In the genomic region with DNA sequence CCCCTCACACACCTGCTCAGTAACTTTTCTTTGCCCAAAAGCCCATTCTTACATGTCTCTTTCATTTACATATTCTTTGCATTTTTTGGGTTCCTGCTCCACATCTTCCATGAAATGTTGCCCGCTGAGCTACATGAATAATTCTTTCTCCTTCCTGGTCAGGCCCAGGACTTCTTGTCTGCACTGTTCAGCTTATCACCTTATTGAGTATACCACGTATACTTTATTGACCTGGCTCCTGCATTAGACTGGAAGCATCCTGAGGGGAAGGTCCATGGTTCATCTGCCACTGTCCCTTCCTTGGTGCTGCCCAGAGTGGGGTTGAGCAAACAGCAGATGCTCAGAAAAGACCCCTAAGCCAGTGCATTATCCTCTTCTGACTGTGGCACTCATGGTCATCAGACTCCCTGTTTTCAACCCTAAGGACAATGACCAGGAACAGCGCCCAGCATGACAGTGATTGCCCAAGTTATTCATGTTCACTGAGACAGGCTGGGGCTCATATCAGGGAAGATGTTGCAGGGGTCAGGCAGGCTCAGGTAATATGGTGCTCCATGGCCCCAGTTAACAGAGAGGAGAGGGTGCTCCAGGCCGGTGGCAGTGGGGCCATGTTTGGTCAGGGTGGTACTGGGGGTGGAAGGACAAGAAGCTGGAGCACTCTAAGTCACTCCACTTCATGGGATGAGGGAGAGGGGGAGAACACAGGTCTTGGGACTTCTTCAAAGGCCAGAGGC, we compare ENCODE assay signal across 1 cellular context.
A peak's percentile ranks its signal among the peaks of the same experiment; 100 is the strongest.
TF ChIP-seq lines count a peak whose summit lies in the region.

No MANE protein-coding gene starts in this region.

TF ChIP-seq in HepG2, 621 proteins besides CTCF, POLR2A, EP300 and RAD21 (continued from another document and continues in another):
- TF ChIP-seq, protein P1, sequence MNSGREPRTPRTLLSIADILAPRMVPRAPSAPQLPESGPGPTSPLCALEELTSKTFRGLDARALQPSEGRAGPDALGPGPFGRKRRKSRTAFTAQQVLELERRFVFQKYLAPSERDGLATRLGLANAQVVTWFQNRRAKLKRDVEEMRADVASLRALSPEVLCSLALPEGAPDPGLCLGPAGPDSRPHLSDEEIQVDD (CRISPR knock-in tag; IDR thresholded peaks at IDR 0.05; ENCODE audit: borderline replicate concordance) = no peak; the same call in 1 of the 2 replicates
- TF ChIP-seq HNRNPUL1 (IDR thresholded peaks at IDR 0.05; ENCODE audit: low read depth, low read length) (no peak), ZNF75D (CRISPR knock-in tag; IDR thresholded peaks at IDR 0.05; ENCODE audit: borderline replicate concordance) (peak; percentile 70; the same call in 1 of the 2 replicates), ZNF713 (CRISPR knock-in tag; IDR thresholded peaks at IDR 0.05) (0 out of 2 replicates have a peak, but pooled peaks have one; percentile 31), ISX (CRISPR knock-in tag; conservative IDR thresholded peaks at IDR 0.05) (no peak), ZNF33A (CRISPR knock-in tag; IDR thresholded peaks at IDR 0.05; ENCODE audit: borderline replicate concordance) (no peak), HNRNPH1 (optimal IDR thresholded peaks at IDR 0.05; ENCODE audit: low read depth, low read length) (peak; percentile 17), SETDB1 (CRISPR knock-in tag; IDR thresholded peaks at IDR 0.05; ENCODE audit: borderline replicate concordance) (no peak), GABPB1 (CRISPR knock-in tag; IDR thresholded peaks at IDR 0.05) (no peak), FOXA3 (CRISPR knock-in tag; IDR thresholded peaks at IDR 0.05) (no peak), POLR2AphosphoS2 (IDR thresholded peaks at IDR 0.05; ENCODE audit: low read depth, low read length) (peak; percentile 94), FOXA1 (IDR thresholded peaks at IDR 0.05) (no peak), FOXA1 (CRISPR knock-in tag; IDR thresholded peaks at IDR 0.05) (no peak; the same call in 1 of the 2 replicates), HNRNPK (IDR thresholded peaks at IDR 0.05; ENCODE audit: low read depth, low read length, poor library complexity, severe bottlenecking) (no peak), ZBTB7B (CRISPR knock-in tag; IDR thresholded peaks at IDR 0.05) (no peak; the same call in 1 of the 2 replicates), ZNF207 (IDR thresholded peaks at IDR 0.05; ENCODE audit: borderline replicate concordance) (no peak), YEATS4 (CRISPR knock-in tag; IDR thresholded peaks at IDR 0.05; ENCODE audit: borderline replicate concordance) (no peak), HNRNPL (IDR thresholded peaks at IDR 0.05; ENCODE audit: low read depth, low read length) (no peak), ZNF17 (CRISPR knock-in tag; IDR thresholded peaks at IDR 0.05) (no peak), NFKB2 (CRISPR knock-in tag; IDR thresholded peaks at IDR 0.05; ENCODE audit: borderline replicate concordance) (no peak), ZNF143 (CRISPR knock-in tag; IDR thresholded peaks at IDR 0.05) (no peak; the same call in 1 of the 2 replicates), CBX5 (CRISPR knock-in tag; IDR thresholded peaks at IDR 0.05; ENCODE audit: borderline replicate concordance) (peak; percentile 27; the same call in 1 of the 2 replicates), U2AF1 (optimal IDR thresholded peaks at IDR 0.05; ENCODE audit: low read depth, low read length) (no peak), ARNTL (CRISPR knock-in tag; IDR thresholded peaks at IDR 0.05) (no peak), RELA (CRISPR knock-in tag; IDR thresholded peaks at IDR 0.05) (no peak), ZFP36L2 (CRISPR knock-in tag; IDR thresholded peaks at IDR 0.05) (no peak), ZNF343 (CRISPR knock-in tag; IDR thresholded peaks at IDR 0.05) (0 out of 2 replicates have a peak, but pooled peaks have one; percentile 6)
- TF ChIP-seq, protein P2, sequence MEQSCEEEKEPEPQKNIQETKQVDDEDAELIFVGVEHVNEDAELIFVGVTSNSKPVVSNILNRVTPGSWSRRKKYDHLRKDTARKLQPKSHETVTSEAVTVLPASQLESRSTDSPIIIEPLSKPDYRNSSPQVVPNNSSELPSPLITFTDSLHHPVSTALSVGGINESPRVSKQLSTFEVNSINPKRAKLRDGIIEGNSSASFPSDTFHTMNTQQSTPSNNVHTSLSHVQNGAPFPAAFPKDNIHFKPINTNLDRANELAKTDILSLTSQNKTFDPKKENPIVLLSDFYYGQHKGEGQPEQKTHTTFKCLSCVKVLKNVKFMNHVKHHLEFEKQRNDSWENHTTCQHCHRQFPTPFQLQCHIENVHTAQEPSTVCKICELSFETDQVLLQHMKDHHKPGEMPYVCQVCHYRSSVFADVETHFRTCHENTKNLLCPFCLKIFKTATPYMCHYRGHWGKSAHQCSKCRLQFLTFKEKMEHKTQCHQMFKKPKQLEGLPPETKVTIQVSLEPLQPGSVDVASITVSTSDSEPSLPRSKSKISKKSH (CRISPR knock-in tag; IDR thresholded peaks at IDR 0.05; ENCODE audit: borderline replicate concordance) = no peak
- TF ChIP-seq, protein P3, sequence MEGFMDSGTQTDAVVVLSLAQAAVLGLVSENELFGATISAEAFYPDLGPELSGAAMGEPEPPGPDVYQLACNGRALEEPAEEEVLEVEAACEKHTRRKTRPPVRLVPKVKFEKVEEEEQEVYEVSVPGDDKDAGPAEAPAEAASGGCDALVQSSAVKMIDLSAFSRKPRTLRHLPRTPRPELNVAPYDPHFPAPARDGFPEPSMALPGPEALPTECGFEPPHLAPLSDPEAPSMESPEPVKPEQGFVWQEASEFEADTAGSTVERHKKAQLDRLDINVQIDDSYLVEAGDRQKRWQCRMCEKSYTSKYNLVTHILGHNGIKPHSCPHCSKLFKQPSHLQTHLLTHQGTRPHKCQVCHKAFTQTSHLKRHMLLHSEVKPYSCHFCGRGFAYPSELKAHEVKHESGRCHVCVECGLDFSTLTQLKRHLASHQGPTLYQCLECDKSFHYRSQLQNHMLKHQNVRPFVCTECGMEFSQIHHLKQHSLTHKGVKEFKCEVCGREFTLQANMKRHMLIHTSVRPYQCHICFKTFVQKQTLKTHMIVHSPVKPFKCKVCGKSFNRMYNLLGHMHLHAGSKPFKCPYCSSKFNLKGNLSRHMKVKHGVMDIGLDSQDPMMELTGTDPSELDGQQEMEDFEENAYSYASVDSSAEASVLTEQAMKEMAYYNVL (CRISPR knock-in tag; IDR thresholded peaks at IDR 0.05; ENCODE audit: borderline replicate concordance) = 0 out of 2 replicates have a peak, but pooled peaks have one; percentile 23
- TF ChIP-seq, protein P4, sequence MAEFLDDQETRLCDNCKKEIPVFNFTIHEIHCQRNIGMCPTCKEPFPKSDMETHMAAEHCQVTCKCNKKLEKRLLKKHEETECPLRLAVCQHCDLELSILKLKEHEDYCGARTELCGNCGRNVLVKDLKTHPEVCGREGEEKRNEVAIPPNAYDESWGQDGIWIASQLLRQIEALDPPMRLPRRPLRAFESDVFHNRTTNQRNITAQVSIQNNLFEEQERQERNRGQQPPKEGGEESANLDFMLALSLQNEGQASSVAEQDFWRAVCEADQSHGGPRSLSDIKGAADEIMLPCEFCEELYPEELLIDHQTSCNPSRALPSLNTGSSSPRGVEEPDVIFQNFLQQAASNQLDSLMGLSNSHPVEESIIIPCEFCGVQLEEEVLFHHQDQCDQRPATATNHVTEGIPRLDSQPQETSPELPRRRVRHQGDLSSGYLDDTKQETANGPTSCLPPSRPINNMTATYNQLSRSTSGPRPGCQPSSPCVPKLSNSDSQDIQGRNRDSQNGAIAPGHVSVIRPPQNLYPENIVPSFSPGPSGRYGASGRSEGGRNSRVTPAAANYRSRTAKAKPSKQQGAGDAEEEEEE (CRISPR knock-in tag; IDR thresholded peaks at IDR 0.05; ENCODE audit: borderline replicate concordance) = no peak
- TF ChIP-seq, protein P5, sequence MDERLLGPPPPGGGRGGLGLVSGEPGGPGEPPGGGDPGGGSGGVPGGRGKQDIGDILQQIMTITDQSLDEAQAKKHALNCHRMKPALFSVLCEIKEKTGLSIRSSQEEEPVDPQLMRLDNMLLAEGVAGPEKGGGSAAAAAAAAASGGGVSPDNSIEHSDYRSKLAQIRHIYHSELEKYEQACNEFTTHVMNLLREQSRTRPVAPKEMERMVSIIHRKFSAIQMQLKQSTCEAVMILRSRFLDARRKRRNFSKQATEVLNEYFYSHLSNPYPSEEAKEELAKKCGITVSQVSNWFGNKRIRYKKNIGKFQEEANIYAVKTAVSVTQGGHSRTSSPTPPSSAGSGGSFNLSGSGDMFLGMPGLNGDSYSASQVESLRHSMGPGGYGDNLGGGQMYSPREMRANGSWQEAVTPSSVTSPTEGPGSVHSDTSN (CRISPR knock-in tag; IDR thresholded peaks at IDR 0.05) = peak; percentile 30; the same call in 1 of the 2 replicates
- TF ChIP-seq, protein P6, sequence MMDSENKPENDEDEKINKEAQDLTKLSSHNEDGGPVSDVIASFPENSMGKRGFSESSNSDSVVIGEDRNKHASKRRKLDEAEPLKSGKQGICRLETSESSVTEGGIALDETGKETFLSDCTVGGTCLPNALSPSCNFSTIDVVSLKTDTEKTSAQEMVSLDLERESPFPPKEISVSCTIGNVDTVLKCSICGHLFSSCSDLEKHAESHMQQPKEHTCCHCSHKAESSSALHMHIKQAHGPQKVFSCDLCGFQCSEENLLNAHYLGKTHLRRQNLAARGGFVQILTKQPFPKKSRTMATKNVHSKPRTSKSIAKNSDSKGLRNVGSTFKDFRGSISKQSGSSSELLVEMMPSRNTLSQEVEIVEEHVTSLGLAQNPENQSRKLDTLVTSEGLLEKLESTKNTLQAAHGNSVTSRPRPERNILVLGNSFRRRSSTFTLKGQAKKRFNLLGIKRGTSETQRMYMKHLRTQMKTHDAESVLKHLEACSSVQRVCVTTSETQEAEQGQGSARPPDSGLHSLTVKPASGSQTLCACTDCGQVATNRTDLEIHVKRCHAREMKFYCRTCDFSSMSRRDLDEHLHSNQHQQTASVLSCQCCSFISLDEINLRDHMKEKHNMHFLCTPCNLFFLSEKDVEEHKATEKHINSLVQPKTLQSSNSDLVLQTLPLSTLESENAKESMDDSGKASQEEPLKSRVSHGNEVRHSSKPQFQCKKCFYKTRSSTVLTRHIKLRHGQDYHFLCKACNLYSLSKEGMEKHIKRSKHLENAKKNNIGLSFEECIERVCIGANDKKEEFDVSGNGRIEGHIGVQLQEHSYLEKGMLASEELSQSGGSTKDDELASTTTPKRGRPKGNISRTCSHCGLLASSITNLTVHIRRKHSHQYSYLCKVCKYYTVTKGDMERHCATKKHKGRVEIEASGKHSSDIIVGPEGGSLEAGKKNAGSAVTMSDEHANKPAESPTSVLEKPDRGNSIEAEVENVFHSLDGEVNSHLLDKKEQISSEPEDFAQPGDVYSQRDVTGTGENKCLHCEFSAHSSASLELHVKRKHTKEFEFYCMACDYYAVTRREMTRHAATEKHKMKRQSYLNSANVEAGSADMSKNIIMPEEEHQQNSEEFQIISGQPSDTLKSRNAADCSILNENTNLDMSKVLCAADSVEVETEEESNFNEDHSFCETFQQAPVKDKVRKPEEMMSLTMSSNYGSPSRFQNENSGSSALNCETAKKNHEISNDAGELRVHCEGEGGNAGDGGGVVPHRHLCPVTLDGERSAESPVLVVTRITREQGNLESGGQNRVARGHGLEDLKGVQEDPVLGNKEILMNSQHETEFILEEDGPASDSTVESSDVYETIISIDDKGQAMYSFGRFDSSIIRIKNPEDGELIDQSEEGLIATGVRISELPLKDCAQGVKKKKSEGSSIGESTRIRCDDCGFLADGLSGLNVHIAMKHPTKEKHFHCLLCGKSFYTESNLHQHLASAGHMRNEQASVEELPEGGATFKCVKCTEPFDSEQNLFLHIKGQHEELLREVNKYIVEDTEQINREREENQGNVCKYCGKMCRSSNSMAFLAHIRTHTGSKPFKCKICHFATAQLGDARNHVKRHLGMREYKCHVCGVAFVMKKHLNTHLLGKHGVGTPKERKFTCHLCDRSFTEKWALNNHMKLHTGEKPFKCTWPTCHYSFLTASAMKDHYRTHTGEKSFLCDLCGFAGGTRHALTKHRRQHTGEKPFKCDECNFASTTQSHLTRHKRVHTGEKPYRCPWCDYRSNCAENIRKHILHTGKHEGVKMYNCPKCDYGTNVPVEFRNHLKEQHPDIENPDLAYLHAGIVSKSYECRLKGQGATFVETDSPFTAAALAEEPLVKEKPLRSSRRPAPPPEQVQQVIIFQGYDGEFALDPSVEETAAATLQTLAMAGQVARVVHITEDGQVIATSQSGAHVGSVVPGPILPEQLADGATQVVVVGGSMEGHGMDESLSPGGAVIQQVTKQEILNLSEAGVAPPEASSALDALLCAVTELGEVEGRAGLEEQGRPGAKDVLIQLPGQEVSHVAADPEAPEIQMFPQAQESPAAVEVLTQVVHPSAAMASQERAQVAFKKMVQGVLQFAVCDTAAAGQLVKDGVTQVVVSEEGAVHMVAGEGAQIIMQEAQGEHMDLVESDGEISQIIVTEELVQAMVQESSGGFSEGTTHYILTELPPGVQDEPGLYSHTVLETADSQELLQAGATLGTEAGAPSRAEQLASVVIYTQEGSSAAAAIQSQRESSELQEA (CRISPR knock-in tag; IDR thresholded peaks at IDR 0.05; ENCODE audit: not compliant biosample characterization) = no peak
- TF ChIP-seq, protein P7, sequence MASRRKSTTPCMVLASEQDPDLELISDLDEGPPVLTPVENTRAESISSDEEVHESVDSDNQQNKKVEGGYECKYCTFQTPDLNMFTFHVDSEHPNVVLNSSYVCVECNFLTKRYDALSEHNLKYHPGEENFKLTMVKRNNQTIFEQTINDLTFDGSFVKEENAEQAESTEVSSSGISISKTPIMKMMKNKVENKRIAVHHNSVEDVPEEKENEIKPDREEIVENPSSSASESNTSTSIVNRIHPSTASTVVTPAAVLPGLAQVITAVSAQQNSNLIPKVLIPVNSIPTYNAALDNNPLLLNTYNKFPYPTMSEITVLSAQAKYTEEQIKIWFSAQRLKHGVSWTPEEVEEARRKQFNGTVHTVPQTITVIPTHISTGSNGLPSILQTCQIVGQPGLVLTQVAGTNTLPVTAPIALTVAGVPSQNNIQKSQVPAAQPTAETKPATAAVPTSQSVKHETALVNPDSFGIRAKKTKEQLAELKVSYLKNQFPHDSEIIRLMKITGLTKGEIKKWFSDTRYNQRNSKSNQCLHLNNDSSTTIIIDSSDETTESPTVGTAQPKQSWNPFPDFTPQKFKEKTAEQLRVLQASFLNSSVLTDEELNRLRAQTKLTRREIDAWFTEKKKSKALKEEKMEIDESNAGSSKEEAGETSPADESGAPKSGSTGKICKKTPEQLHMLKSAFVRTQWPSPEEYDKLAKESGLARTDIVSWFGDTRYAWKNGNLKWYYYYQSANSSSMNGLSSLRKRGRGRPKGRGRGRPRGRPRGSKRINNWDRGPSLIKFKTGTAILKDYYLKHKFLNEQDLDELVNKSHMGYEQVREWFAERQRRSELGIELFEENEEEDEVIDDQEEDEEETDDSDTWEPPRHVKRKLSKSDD (CRISPR knock-in tag; IDR thresholded peaks at IDR 0.05; ENCODE audit: low read depth) = no peak
- TF ChIP-seq, protein P8, sequence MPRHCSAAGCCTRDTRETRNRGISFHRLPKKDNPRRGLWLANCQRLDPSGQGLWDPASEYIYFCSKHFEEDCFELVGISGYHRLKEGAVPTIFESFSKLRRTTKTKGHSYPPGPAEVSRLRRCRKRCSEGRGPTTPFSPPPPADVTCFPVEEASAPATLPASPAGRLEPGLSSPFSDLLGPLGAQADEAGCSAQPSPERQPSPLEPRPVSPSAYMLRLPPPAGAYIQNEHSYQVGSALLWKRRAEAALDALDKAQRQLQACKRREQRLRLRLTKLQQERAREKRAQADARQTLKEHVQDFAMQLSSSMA (CRISPR knock-in tag; IDR thresholded peaks at IDR 0.05) = no peak
- TF ChIP-seq, protein P9, sequence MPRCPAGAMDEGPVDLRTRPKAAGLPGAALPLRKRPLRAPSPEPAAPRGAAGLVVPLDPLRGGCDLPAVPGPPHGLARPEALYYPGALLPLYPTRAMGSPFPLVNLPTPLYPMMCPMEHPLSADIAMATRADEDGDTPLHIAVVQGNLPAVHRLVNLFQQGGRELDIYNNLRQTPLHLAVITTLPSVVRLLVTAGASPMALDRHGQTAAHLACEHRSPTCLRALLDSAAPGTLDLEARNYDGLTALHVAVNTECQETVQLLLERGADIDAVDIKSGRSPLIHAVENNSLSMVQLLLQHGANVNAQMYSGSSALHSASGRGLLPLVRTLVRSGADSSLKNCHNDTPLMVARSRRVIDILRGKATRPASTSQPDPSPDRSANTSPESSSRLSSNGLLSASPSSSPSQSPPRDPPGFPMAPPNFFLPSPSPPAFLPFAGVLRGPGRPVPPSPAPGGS (CRISPR knock-in tag; IDR thresholded peaks at IDR 0.05) = 0 out of 2 replicates have a peak, but pooled peaks have one; percentile 14
